ENCODE assay signal across 19 cellular contexts in the genomic region with DNA sequence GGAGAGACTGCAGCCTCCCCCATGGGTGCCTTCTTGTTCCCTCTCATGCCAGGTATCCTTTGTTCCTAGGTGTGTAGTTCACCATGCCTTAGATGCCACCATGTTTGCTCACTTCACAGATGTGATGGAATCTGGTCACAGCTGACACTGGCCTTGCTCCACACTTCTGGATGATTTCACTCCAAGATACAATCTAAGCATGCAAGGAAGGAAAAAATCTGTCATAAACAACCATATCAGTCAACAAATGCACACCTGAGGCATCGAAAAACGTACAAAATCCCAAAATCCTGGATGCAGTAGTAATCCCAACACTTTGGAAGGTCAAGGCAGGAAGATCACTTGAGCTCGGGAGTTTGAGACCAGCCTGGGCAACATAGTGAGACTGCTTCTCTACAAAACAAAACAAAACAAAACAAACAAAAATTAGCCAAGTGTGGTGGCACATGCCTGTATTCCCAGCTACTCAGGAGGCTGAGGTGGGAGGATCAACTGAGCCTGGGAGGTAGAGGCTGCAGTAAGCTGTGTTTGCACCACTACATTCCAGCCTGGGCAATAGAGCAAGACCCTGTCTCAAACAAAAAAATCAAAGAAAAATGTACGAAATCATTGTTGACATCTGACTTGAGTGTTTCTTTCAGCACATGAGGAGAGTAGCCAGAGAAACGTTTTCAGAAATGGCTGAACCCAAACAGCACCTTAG. TPM values are rescaled to one million over a fixed set of nuclear protein-coding genes. Genes with fewer than 3 reads are reported as not detected.
"Had no signal": no experiment of that assay in that cellular context is flagged by ENCODE, and none has a peak within 500 bp of the region (broad histone marks: within the 10 kb centered on the region; RNA-seq: fewer than 3 reads in every experiment).

No MANE protein-coding gene starts in this region.

- H3K9me3 ChIP-seq: mucosa of descending colon, ovary, right atrium auricular region, right lobe of liver, tibial nerve, upper lobe of right lung, uterus had no signal

- H3K27me3 Mint-ChIP-seq: progenitor cell of endocrine pancreas had no signal

- ATAC-seq: heart right ventricle; mucosa of descending colon; naive thymus-derived CD8-positive, alpha-beta T cell; right lobe of liver; upper lobe of right lung had no signal

- H3K4me1 ChIP-seq: heart right ventricle, left ventricle myocardium inferior, right atrium auricular region, right lobe of liver, tibial nerve, upper lobe of right lung, uterus had no signal

- H3K4me2 ChIP-seq: hepatocyte, smooth muscle cell had no signal

- H3K4me3 ChIP-seq: heart right ventricle, hepatocyte, left ventricle myocardium inferior, lung, mucosa of descending colon, ovary, right atrium auricular region, right lobe of liver, smooth muscle cell, tibial nerve, upper lobe of right lung, uterus had no signal

- H3K27ac Mint-ChIP-seq: progenitor cell of endocrine pancreas; stimulated activated naive CD8-positive, alpha-beta T cell treated with anti-CD3 and anti-CD28 coated beads, Interleukin-15, Interleukin-2, amounts not matched to agents 100 ng/mL and 50 ng/mL, for 24 hours had no signal

- H2AFZ ChIP-seq: hepatocyte had no signal

- H3K79me2 ChIP-seq: hepatocyte had no signal

- H3K27me3 ChIP-seq: ovary, right atrium auricular region, right lobe of liver, upper lobe of right lung, uterus had no signal

- H3K27ac ChIP-seq: heart right ventricle, hepatocyte, left ventricle myocardium inferior, ovary, right atrium auricular region, right lobe of liver, tibial nerve, upper lobe of right lung, uterus had no signal

- H3K36me3 ChIP-seq: heart right ventricle, left ventricle myocardium inferior, ovary, right atrium auricular region, right lobe of liver, tibial nerve, upper lobe of right lung, uterus had no signal

- H3K4me3 Mint-ChIP-seq: naive thymus-derived CD8-positive, alpha-beta T cell; stimulated activated naive CD8-positive, alpha-beta T cell treated with anti-CD3 and anti-CD28 coated beads, Interleukin-15, Interleukin-2, amounts not matched to agents 100 ng/mL and 50 ng/mL, for 24 hours had no signal

- DNase-seq: heart right ventricle; left ventricle myocardium inferior; midbrain; mucosa of descending colon; naive thymus-derived CD8-positive, alpha-beta T cell; ovary; right lobe of liver; stimulated activated CD4-positive, alpha-beta T cell treated with anti-CD3 and anti-CD28 coated beads, Interleukin-1b, Interleukin-23, amount 100 ng/mL, for 48 hours; stimulated activated CD4-positive, alpha-beta T cell treated with anti-CD3 and anti-CD28 coated beads, Interleukin-4, amount 100 ng/mL, for 1 hour; stimulated activated naive CD4-positive, alpha-beta T cell; upper lobe of right lung; uterus had no signal

- H3K4me1 Mint-ChIP-seq: naive thymus-derived CD8-positive, alpha-beta T cell had no signal

RNA-seq across cellular contexts. Expression of a gene that starts 17.1 kb away (rescaled TPM):
- polyA plus RNA-seq: naive thymus-derived CD8-positive, alpha-beta T cell had no signal
